Comparison of ENCODE assay signal across 1 cellular context in genomic region chr12:49644620-49644994, GRCh38.
TF ChIP-seq lines count a peak whose summit lies in the region.

No MANE protein-coding gene starts in this region.

TF ChIP-seq in H1, 55 proteins besides CTCF, POLR2A, EP300 and RAD21:
- TF ChIP-seq MAFK (IDR thresholded peaks at IDR 0.05; ENCODE audit: low read depth, low read length) (no peak), JUND (IDR thresholded peaks at IDR 0.05; ENCODE audit: low read length) (peak; percentile 50; the same call in 1 of the 2 replicates), EZH2 (IDR thresholded peaks at IDR 0.05; ENCODE audit: low read depth, low read length, severe bottlenecking) (no peak)
- TF ChIP-seq, protein P1, sequence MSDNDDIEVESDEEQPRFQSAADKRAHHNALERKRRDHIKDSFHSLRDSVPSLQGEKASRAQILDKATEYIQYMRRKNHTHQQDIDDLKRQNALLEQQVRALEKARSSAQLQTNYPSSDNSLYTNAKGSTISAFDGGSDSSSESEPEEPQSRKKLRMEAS (IDR thresholded peaks at IDR 0.05) = peak; percentile 64; the same call in 1 of the 2 replicates
